ENCODE assay signal across 9 cellular contexts in the genomic region with DNA sequence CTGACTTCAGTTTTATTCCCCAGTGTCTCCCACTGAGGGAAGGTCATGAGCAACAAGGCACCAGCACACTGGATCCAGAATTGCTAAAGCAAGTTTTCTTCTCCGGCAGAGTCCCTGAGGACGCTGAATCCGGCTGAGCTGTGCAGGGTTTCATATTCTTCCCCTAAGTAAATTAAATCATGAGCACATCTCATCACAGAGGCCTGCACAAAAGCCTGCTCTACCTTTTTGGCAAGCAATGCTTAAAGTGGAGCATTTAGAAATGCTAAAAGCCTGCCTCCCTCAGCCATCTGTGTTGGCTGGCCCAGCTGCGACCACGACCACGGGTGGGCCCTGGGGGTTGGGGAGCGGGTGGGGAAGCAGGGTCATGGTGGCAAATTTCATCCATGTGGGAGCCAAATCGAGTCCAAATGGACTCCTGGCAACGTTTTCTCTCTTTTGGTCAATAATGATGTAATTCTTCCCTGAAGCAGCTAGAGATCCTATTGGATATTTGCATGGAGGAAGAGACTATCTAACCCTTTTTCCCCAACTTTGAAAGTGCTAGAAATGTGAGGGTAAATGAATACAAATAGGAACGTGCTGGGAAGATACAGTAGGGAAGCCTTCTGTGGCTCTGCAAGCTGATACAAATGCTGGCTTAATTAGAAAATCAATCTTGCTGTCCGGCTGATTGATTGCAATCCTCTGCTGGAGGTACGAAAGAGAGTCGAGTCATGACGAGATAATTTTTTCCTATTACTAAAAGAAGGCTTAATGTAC.
A peak's percentile ranks its signal among the peaks of the same experiment; 100 is the strongest.
DNase-seq lines count a peak whose midpoint lies in the region; ATAC-seq and TF ChIP-seq lines count a peak whose summit lies in the region.
"Had no signal": no experiment of that assay in that cellular context is flagged by ENCODE, and none has a peak within 500 bp of the region (broad histone marks: within the 10 kb centered on the region; RNA-seq: fewer than 3 reads in every experiment).

No MANE protein-coding gene starts in this region.

- H3K36me3 Mint-ChIP-seq in type B pancreatic cell: no peaks in the 10 kb centered on the region
- peaks cover 6% of the 10 kb centered on the region for H3K36me3 Mint-ChIP-seq in natural killer cell treated with Interleukin-12 subunit alpha and Interleukin-12 subunit beta and Interleukin-15 and Interleukin-18, amount 100 ng/mL, for 72 hours

- in situ Hi-C loops in astrocyte of the spinal cord (cut with HindIII; ENCODE audit: low sequenced_read_pairs) (no loop called here), GM13976 (cut with MboI; ENCODE audit: low sequenced_read_pairs, unreplicated experiment) (no loop called here)

- peaks cover 47% of the 10 kb centered on the region for H3K4me1 Mint-ChIP-seq in type B pancreatic cell (ENCODE audit: unreplicated experiment)
- H3K4me1 Mint-ChIP-seq in natural killer cell treated with Interleukin-12 subunit alpha and Interleukin-12 subunit beta and Interleukin-15 and Interleukin-18, amount 100 ng/mL, for 72 hours (ENCODE audit: low read depth in 2 of 2): peaks cover 10 to 19% of the 10 kb centered on the region in 2 donors

- peaks cover 16% of the 10 kb centered on the region for H3K9me3 Mint-ChIP-seq in type B pancreatic cell
- peaks cover 5% of the 10 kb centered on the region for H3K9me3 Mint-ChIP-seq in natural killer cell treated with Interleukin-12 subunit alpha and Interleukin-12 subunit beta and Interleukin-15 and Interleukin-18, amount 100 ng/mL, for 72 hours

- no peaks in the 10 kb centered on the region for H3K36me3 ChIP-seq in spleen
- H3K36me3 ChIP-seq: cardiac muscle cell had no signal

- H3K27ac ChIP-seq in spleen: peak overlapping the region in 4 of 8 donors; percentile 52 to 69 (median 60)
- H3K27ac ChIP-seq: cardiac muscle cell had no signal

- no peaks in the 10 kb centered on the region for H3K9me3 ChIP-seq in spleen

- peak; percentile 95 for DNase-seq in NCI-H146 treated with DMSO at 0.1 percent for 48 hours (lab: John Stamatoyannopoulos, UW; ENCODE audit: unreplicated experiment)
- peak; percentile 75 for DNase-seq in astrocyte of the spinal cord (ENCODE audit: low read depth, low spot score)
- DNase-seq in left kidney (ENCODE audit: low read depth, low spot score): peak; percentile 52
- no peak for DNase-seq in type B pancreatic cell (ENCODE audit: extremely low spot score, unreplicated experiment)
- DNase-seq in natural killer cell treated with Interleukin-12 subunit alpha and Interleukin-12 subunit beta and Interleukin-15 and Interleukin-18, amount 100 ng/mL, for 72 hours (ENCODE audit: low spot score): no peak
- DNase-seq in spleen: no peak
- no peak for DNase-seq in GM13976 (ENCODE audit: low spot score)
- DNase-seq: NCI-H1105 treated with DMSO at 0.1 percent for 48 hours had no signal

- no peak for TF ChIP-seq POLR2A in spleen (IDR thresholded peaks at IDR 0.05)

- no peak overlapping the region for H3K4me3 ChIP-seq in astrocyte of the spinal cord (ENCODE audit: low read depth, low read length)
- H3K4me3 ChIP-seq in spleen: no peak overlapping the region
- H3K4me3 ChIP-seq: cardiac muscle cell had no signal

- H3K4me3 Mint-ChIP-seq in type B pancreatic cell: peak overlapping the region; percentile 19
- H3K4me3 Mint-ChIP-seq in natural killer cell treated with Interleukin-12 subunit alpha and Interleukin-12 subunit beta and Interleukin-15 and Interleukin-18, amount 100 ng/mL, for 72 hours: no peak overlapping the region

- peak overlapping the region; percentile 14 for H3K27ac Mint-ChIP-seq in type B pancreatic cell
- H3K27ac Mint-ChIP-seq in natural killer cell treated with Interleukin-12 subunit alpha and Interleukin-12 subunit beta and Interleukin-15 and Interleukin-18, amount 100 ng/mL, for 72 hours: no peak overlapping the region

- WGBS in spleen, 5 donors: 64 to 75% (median 70%) methylated on average over 14 of the region's 14 CpGs

- no peaks in the 10 kb centered on the region for H3K27me3 ChIP-seq in spleen (replicated peaks in 1 of 7)
- H3K27me3 ChIP-seq: cardiac muscle cell had no signal

- no peak for ATAC-seq in natural killer cell treated with Interleukin-12 subunit alpha and Interleukin-12 subunit beta and Interleukin-15 and Interleukin-18, amount 100 ng/mL, for 72 hours

- intact Hi-C loops in spleen (cut with DNase I; ENCODE audit: low total_unique reads): no loop called here

- H3K27me3 Mint-ChIP-seq in type B pancreatic cell: no peaks in the 10 kb centered on the region
- no peaks in the 10 kb centered on the region for H3K27me3 Mint-ChIP-seq in natural killer cell treated with Interleukin-12 subunit alpha and Interleukin-12 subunit beta and Interleukin-15 and Interleukin-18, amount 100 ng/mL, for 72 hours

- H3K4me1 ChIP-seq in spleen: peaks cover 3 to 23% (median 6%) of the 10 kb centered on the region in 6 donors

- TF ChIP-seq CTCF in astrocyte of the spinal cord (IDR thresholded peaks at IDR 0.05; ENCODE audit: low read depth, low read length) (no peak), type B pancreatic cell (conservative IDR thresholded peaks at IDR 0.05) (no peak), spleen (IDR thresholded peaks at IDR 0.05 in 8 of 11, conservative IDR thresholded peaks at IDR 0.05 in 3 of 11) (no peak), GM13976 (IDR thresholded peaks at IDR 0.05; ENCODE audit: borderline replicate concordance, control extremely low read depth, extremely low read depth, insufficient read depth, missing control alignments) (no peak)

Comparison
In these comparisons a context has a peak if more than half of its experiments do, and no peak if none do; other contexts are left out.
1. DNase-seq: peak in NCI-H146 treated with DMSO at 0.1 percent for 48 hours (single experiment), astrocyte of the spinal cord (single experiment) and left kidney (single experiment); none in type B pancreatic cell (single experiment), natural killer cell treated with Interleukin-12 subunit alpha and Interleukin-12 subunit beta and Interleukin-15 and Interleukin-18, amount 100 ng/mL, for 72 hours (single experiment), spleen (single experiment) and GM13976 (single experiment).